Comparison of ENCODE assay signal across 1 cellular context in the genomic region with DNA sequence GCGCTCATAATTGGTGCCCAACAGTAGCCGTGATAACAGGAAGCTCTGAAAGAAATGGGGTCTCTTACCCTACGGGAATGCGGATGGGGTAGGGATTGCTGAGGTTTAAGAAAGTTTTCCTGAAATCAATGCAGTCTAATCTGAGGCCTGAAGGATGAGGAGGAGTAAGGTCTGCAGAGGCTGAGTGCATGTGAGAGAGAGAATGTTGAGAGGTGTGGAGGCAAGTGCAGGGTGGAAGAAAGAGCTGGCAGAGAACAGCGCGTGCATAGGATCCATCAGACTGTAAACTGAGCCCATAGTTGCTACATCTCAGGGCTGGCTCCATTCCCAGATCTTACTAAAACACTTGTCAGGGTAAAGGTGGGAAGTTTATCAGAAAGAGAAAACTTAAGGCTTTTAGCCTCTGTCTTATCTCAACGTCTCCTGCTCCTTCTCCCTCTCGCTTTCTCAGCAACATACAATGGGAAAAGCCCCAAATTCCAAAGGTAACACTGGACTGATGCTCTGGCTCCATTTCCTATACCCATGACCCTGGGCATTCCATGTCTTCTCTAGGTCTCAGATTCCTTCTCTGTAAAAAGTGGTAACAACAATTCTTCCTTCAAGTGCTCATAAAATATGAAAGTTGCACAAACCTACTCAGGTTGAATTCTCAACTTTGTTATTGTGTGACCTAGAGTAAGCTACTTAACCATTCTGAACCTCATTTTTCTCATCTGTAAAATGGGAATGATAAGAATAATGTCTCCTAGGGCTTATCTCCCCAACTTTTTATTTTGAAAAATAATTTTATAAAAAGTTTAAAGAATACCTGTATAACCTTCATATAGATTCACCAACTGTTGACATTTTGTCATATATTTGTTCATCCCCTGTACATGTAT.
TF ChIP-seq lines count a peak whose summit lies in the region.

No MANE protein-coding gene starts in this region.

TF ChIP-seq in HEK293, 187 proteins besides CTCF, POLR2A, EP300 and RAD21 (continued from another document and continues in another):
- TF ChIP-seq, protein P1, sequence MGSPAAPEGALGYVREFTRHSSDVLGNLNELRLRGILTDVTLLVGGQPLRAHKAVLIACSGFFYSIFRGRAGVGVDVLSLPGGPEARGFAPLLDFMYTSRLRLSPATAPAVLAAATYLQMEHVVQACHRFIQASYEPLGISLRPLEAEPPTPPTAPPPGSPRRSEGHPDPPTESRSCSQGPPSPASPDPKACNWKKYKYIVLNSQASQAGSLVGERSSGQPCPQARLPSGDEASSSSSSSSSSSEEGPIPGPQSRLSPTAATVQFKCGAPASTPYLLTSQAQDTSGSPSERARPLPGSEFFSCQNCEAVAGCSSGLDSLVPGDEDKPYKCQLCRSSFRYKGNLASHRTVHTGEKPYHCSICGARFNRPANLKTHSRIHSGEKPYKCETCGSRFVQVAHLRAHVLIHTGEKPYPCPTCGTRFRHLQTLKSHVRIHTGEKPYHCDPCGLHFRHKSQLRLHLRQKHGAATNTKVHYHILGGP (tag by site-specific recombination; IDR thresholded peaks at IDR 0.05), result no peak
- TF ChIP-seq IKZF3 (tag by site-specific recombination; IDR thresholded peaks at IDR 0.05) (peak; percentile 73), ZNF416 (tag by site-specific recombination; IDR thresholded peaks at IDR 0.05) (no peak), KLF8 (tag by site-specific recombination; IDR thresholded peaks at IDR 0.05) (peak; percentile 72), ZNF785 (tag by site-specific recombination; IDR thresholded peaks at IDR 0.05) (no peak), ZNF239 (tag by site-specific recombination; IDR thresholded peaks at IDR 0.05) (0 out of 2 replicates have a peak, but pooled peaks have one; percentile 15), ZNF24 (tag by site-specific recombination; IDR thresholded peaks at IDR 0.05) (peak; percentile 26), ZNF629 (tag by site-specific recombination; IDR thresholded peaks at IDR 0.05) (0 out of 2 replicates have a peak, but pooled peaks have one; percentile 21), ZNF596 (tag by site-specific recombination; IDR thresholded peaks at IDR 0.05) (peak; percentile 49; the same call in 1 of the 2 replicates), ZEB2 (tag by site-specific recombination; IDR thresholded peaks at IDR 0.05) (peak; percentile 56), ZNF610 (tag by site-specific recombination; IDR thresholded peaks at IDR 0.05; ENCODE audit: borderline replicate concordance) (peak; percentile 52), ZBTB17 (tag by site-specific recombination; IDR thresholded peaks at IDR 0.05) (peak; percentile 83), TCF7L2 (IDR thresholded peaks at IDR 0.05; ENCODE audit: borderline replicate concordance, low read depth, low read length) (peak; percentile 56; the same call in 1 of the 2 replicates), ZXDB (tag by site-specific recombination; IDR thresholded peaks at IDR 0.05) (peak; percentile 85), ZSCAN16 (tag by site-specific recombination; IDR thresholded peaks at IDR 0.05) (peak; percentile 91), ZBTB20 (tag by site-specific recombination; IDR thresholded peaks at IDR 0.05) (0 out of 2 replicates have a peak, but pooled peaks have one; percentile 33), EGR2 (tag by site-specific recombination; IDR thresholded peaks at IDR 0.05; ENCODE audit: low read depth) (peak; percentile 63; the same call in 1 of the 2 replicates), ZBTB8A (tag by site-specific recombination; IDR thresholded peaks at IDR 0.05) (0 out of 2 replicates have a peak, but pooled peaks have one; percentile 18), GLI2 (tag by site-specific recombination; IDR thresholded peaks at IDR 0.05; ENCODE audit: borderline replicate concordance, low read depth) (no peak), SCRT2 (tag by site-specific recombination; IDR thresholded peaks at IDR 0.05) (peak; percentile 27; the same call in 1 of the 2 replicates), ZNF211 (tag by site-specific recombination; IDR thresholded peaks at IDR 0.05; ENCODE audit: low read depth) (no peak), ZSCAN30 (tag by site-specific recombination; IDR thresholded peaks at IDR 0.05) (peak; percentile 35; the same call in 1 of the 2 replicates), ZNF501 (tag by site-specific recombination; IDR thresholded peaks at IDR 0.05) (peak; percentile 47), ZNF174 (tag by site-specific recombination; IDR thresholded peaks at IDR 0.05) (0 out of 2 replicates have a peak, but pooled peaks have one; percentile 19), OSR2 (tag by site-specific recombination; IDR thresholded peaks at IDR 0.05) (peak; percentile 81), ZNF548 (tag by site-specific recombination; IDR thresholded peaks at IDR 0.05) (no peak), ZNF521 (tag by site-specific recombination; IDR thresholded peaks at IDR 0.05) (no peak), PRDM1 (tag by site-specific recombination; IDR thresholded peaks at IDR 0.05) (peak; percentile 95), ZBTB48 (tag by site-specific recombination; IDR thresholded peaks at IDR 0.05) (0 out of 2 replicates have a peak, but pooled peaks have one; percentile 23), ZNF335 (tag by site-specific recombination; conservative IDR thresholded peaks at IDR 0.05) (peak; percentile 80)
- TF ChIP-seq, protein P2, sequence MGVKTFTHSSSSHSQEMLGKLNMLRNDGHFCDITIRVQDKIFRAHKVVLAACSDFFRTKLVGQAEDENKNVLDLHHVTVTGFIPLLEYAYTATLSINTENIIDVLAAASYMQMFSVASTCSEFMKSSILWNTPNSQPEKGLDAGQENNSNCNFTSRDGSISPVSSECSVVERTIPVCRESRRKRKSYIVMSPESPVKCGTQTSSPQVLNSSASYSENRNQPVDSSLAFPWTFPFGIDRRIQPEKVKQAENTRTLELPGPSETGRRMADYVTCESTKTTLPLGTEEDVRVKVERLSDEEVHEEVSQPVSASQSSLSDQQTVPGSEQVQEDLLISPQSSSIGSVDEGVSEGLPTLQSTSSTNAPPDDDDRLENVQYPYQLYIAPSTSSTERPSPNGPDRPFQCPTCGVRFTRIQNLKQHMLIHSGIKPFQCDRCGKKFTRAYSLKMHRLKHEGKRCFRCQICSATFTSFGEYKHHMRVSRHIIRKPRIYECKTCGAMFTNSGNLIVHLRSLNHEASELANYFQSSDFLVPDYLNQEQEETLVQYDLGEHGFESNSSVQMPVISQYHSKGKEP (tag by site-specific recombination; IDR thresholded peaks at IDR 0.05), result peak; percentile 7; the same call in 1 of the 2 replicates
- TF ChIP-seq, protein P3, sequence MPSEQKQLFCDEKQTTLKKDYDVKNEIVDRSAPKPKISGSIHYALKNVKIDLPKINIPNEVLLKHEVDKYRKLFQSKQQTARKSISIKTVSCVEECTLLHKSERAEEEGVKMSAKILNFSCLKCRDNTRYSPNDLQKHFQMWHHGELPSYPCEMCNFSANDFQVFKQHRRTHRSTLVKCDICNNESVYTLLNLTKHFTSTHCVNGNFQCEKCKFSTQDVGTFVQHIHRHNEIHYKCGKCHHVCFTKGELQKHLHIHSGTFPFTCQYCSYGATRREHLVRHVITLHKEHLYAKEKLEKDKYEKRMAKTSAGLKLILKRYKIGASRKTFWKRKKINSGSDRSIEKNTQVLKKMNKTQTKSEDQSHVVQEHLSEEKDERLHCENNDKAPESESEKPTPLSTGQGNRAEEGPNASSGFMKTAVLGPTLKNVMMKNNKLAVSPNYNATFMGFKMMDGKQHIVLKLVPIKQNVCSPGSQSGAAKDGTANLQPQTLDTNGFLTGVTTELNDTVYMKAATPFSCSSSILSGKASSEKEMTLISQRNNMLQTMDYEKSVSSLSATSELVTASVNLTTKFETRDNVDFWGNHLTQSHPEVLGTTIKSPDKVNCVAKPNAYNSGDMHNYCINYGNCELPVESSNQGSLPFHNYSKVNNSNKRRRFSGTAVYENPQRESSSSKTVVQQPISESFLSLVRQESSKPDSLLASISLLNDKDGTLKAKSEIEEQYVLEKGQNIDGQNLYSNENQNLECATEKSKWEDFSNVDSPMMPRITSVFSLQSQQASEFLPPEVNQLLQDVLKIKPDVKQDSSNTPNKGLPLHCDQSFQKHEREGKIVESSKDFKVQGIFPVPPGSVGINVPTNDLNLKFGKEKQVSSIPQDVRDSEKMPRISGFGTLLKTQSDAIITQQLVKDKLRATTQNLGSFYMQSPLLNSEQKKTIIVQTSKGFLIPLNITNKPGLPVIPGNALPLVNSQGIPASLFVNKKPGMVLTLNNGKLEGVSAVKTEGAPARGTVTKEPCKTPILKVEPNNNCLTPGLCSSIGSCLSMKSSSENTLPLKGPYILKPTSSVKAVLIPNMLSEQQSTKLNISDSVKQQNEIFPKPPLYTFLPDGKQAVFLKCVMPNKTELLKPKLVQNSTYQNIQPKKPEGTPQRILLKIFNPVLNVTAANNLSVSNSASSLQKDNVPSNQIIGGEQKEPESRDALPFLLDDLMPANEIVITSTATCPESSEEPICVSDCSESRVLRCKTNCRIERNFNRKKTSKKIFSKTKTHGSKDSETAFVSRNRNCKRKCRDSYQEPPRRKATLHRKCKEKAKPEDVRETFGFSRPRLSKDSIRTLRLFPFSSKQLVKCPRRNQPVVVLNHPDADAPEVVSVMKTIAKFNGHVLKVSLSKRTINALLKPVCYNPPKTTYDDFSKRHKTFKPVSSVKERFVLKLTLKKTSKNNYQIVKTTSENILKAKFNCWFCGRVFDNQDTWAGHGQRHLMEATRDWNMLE (tag by site-specific recombination; conservative IDR thresholded peaks at IDR 0.05; ENCODE audit: low read depth), result peak; percentile 13; the same call in 1 of the 2 replicates
- TF ChIP-seq, protein P4, sequence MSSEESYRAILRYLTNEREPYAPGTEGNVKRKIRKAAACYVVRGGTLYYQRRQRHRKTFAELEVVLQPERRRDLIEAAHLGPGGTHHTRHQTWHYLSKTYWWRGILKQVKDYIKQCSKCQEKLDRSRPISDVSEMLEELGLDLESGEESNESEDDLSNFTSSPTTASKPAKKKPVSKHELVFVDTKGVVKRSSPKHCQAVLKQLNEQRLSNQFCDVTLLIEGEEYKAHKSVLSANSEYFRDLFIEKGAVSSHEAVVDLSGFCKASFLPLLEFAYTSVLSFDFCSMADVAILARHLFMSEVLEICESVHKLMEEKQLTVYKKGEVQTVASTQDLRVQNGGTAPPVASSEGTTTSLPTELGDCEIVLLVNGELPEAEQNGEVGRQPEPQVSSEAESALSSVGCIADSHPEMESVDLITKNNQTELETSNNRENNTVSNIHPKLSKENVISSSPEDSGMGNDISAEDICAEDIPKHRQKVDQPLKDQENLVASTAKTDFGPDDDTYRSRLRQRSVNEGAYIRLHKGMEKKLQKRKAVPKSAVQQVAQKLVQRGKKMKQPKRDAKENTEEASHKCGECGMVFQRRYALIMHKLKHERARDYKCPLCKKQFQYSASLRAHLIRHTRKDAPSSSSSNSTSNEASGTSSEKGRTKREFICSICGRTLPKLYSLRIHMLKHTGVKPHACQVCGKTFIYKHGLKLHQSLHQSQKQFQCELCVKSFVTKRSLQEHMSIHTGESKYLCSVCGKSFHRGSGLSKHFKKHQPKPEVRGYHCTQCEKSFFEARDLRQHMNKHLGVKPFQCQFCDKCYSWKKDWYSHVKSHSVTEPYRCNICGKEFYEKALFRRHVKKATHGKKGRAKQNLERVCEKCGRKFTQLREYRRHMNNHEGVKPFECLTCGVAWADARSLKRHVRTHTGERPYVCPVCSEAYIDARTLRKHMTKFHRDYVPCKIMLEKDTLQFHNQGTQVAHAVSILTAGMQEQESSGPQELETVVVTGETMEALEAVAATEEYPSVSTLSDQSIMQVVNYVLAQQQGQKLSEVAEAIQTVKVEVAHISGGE (tag by site-specific recombination; conservative IDR thresholded peaks at IDR 0.05; ENCODE audit: low read depth), result 0 out of 2 replicates have a peak, but pooled peaks have one; percentile 7
- TF ChIP-seq, protein P5, sequence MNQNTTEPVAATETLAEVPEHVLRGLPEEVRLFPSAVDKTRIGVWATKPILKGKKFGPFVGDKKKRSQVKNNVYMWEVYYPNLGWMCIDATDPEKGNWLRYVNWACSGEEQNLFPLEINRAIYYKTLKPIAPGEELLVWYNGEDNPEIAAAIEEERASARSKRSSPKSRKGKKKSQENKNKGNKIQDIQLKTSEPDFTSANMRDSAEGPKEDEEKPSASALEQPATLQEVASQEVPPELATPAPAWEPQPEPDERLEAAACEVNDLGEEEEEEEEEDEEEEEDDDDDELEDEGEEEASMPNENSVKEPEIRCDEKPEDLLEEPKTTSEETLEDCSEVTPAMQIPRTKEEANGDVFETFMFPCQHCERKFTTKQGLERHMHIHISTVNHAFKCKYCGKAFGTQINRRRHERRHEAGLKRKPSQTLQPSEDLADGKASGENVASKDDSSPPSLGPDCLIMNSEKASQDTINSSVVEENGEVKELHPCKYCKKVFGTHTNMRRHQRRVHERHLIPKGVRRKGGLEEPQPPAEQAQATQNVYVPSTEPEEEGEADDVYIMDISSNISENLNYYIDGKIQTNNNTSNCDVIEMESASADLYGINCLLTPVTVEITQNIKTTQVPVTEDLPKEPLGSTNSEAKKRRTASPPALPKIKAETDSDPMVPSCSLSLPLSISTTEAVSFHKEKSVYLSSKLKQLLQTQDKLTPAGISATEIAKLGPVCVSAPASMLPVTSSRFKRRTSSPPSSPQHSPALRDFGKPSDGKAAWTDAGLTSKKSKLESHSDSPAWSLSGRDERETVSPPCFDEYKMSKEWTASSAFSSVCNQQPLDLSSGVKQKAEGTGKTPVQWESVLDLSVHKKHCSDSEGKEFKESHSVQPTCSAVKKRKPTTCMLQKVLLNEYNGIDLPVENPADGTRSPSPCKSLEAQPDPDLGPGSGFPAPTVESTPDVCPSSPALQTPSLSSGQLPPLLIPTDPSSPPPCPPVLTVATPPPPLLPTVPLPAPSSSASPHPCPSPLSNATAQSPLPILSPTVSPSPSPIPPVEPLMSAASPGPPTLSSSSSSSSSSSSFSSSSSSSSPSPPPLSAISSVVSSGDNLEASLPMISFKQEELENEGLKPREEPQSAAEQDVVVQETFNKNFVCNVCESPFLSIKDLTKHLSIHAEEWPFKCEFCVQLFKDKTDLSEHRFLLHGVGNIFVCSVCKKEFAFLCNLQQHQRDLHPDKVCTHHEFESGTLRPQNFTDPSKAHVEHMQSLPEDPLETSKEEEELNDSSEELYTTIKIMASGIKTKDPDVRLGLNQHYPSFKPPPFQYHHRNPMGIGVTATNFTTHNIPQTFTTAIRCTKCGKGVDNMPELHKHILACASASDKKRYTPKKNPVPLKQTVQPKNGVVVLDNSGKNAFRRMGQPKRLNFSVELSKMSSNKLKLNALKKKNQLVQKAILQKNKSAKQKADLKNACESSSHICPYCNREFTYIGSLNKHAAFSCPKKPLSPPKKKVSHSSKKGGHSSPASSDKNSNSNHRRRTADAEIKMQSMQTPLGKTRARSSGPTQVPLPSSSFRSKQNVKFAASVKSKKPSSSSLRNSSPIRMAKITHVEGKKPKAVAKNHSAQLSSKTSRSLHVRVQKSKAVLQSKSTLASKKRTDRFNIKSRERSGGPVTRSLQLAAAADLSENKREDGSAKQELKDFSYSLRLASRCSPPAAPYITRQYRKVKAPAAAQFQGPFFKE (tag by site-specific recombination; IDR thresholded peaks at IDR 0.05; ENCODE audit: borderline replicate concordance), result no peak
- TF ChIP-seq, protein P6, sequence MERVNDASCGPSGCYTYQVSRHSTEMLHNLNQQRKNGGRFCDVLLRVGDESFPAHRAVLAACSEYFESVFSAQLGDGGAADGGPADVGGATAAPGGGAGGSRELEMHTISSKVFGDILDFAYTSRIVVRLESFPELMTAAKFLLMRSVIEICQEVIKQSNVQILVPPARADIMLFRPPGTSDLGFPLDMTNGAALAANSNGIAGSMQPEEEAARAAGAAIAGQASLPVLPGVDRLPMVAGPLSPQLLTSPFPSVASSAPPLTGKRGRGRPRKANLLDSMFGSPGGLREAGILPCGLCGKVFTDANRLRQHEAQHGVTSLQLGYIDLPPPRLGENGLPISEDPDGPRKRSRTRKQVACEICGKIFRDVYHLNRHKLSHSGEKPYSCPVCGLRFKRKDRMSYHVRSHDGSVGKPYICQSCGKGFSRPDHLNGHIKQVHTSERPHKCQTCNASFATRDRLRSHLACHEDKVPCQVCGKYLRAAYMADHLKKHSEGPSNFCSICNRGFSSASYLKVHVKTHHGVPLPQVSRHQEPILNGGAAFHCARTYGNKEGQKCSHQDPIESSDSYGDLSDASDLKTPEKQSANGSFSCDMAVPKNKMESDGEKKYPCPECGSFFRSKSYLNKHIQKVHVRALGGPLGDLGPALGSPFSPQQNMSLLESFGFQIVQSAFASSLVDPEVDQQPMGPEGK (tag by site-specific recombination; IDR thresholded peaks at IDR 0.05), result peak; percentile 48
